1 cellular context compared by ENCODE assay signal in genomic region chr3:154294016-154294415, GRCh38.
TF ChIP-seq lines count a peak whose summit lies in the region.

No MANE protein-coding gene starts in this region.

TF ChIP-seq in K562, 482 proteins besides CTCF, POLR2A, EP300 and RAD21 (continued from another document):
- no peak for TF ChIP-seq ZNF280A (IDR thresholded peaks at IDR 0.05; ENCODE audit: low read depth, partially characterized antibody)
- no peak for TF ChIP-seq USF1 (CRISPR knock-in tag; IDR thresholded peaks at IDR 0.05)
- TF ChIP-seq SREBF2 (CRISPR knock-in tag; IDR thresholded peaks at IDR 0.05) = no peak
- no peak for TF ChIP-seq ILF3 (IDR thresholded peaks at IDR 0.05; ENCODE audit: borderline replicate concordance)
- TF ChIP-seq HINFP (tag; conservative IDR thresholded peaks at IDR 0.05; ENCODE audit: low read depth) = no peak
- TF ChIP-seq ARHGAP35 (IDR thresholded peaks at IDR 0.05; ENCODE audit: partially characterized antibody) = no peak
- no peak for TF ChIP-seq SMAD4 (CRISPR knock-in tag; conservative IDR thresholded peaks at IDR 0.05)
- TF ChIP-seq ZNF347 (CRISPR knock-in tag; IDR thresholded peaks at IDR 0.05; ENCODE audit: low read depth) = no peak
- TF ChIP-seq ZNF280B (CRISPR knock-in tag; IDR thresholded peaks at IDR 0.05) = no peak
- TF ChIP-seq RBM22 (IDR thresholded peaks at IDR 0.05; ENCODE audit: low read depth, low read length, poor library complexity, severe bottlenecking) = no peak
- no peak for TF ChIP-seq RNF2 (IDR thresholded peaks at IDR 0.05)
- TF ChIP-seq NFYB (IDR thresholded peaks at IDR 0.05; ENCODE audit: extremely low read depth, insufficient read length) = no peak
- TF ChIP-seq ELF4 (CRISPR knock-in tag; IDR thresholded peaks at IDR 0.05) = no peak
- no peak for TF ChIP-seq RB1 (IDR thresholded peaks at IDR 0.05; ENCODE audit: low read depth)
- no peak for TF ChIP-seq ZNF586 (CRISPR knock-in tag; conservative IDR thresholded peaks at IDR 0.05)
